Comparison of ENCODE assay signal across 13 cellular contexts in genomic region chr4:1331591-1332353, GRCh38. TPM values are rescaled to one million over a fixed set of nuclear protein-coding genes. Genes with fewer than 3 reads are reported as not detected.
DNase-seq lines count a peak whose midpoint lies in the region; ATAC-seq and TF ChIP-seq lines count a peak whose summit lies in the region.
"Had no signal": no experiment of that assay in that cellular context is flagged by ENCODE, and none has a peak within 500 bp of the region (broad histone marks: within the 10 kb centered on the region; RNA-seq: fewer than 3 reads in every experiment).

No MANE protein-coding gene starts in this region.

- peak overlapping the region in 6 of 7 donors; percentile 20 to 81 (median 78) for H3K27ac Mint-ChIP-seq in CD14-positive monocyte
- peak overlapping the region; percentile 50 to 99 (median 90) for H3K27ac Mint-ChIP-seq in CD8-positive, alpha-beta memory T cell
- H3K27ac Mint-ChIP-seq in naive thymus-derived CD4-positive, alpha-beta T cell = peak overlapping the region in 7 of 9 donors; percentile 39 to 94 (median 80)

- no peak overlapping the region for H3K4me3 ChIP-seq in CD8-positive, alpha-beta memory T cell (ENCODE audit: low read length)
- H3K4me3 ChIP-seq in body of pancreas = no peak overlapping the region
- no peak overlapping the region for H3K4me3 ChIP-seq in naive thymus-derived CD4-positive, alpha-beta T cell (ENCODE audit: low read length)
- H3K4me3 ChIP-seq in coronary artery = no peak overlapping the region
- H3K4me3 ChIP-seq in upper lobe of right lung = no peak overlapping the region
- H3K4me3 ChIP-seq: gastroesophageal sphincter, smooth muscle cell had no signal

- no peaks in the 10 kb centered on the region for H3K27me3 ChIP-seq in CD8-positive, alpha-beta memory T cell (ENCODE audit: insufficient read depth, low read length, poor library complexity, severe bottlenecking)
- H3K27me3 ChIP-seq in body of pancreas (no peaks in the 10 kb centered on the region), upper lobe of right lung (no peaks in the 10 kb centered on the region)
- H3K27me3 ChIP-seq in naive thymus-derived CD4-positive, alpha-beta T cell (ENCODE audit: control insufficient read depth in 2 of 2, insufficient read depth in 2 of 2, low read length in 2 of 2) = no peaks in the 10 kb centered on the region
- H3K27me3 ChIP-seq: gastroesophageal sphincter had no signal

- H3K27me3 Mint-ChIP-seq in CD14-positive monocyte (ENCODE audit: low read depth in 3 of 3) = peaks cover 0 to 4% (median 1%) of the 10 kb centered on the region in 3 donors
- H3K27me3 Mint-ChIP-seq in CD8-positive, alpha-beta memory T cell = no peaks in the 10 kb centered on the region
- H3K27me3 Mint-ChIP-seq in naive thymus-derived CD4-positive, alpha-beta T cell = no peaks in the 10 kb centered on the region

- H3K4me1 Mint-ChIP-seq in CD14-positive monocyte = peaks cover 22% of the 10 kb centered on the region
- H3K4me1 Mint-ChIP-seq in CD8-positive, alpha-beta memory T cell = peaks cover 31 to 46% (median 44%) of the 10 kb centered on the region in 3 donors
- H3K4me1 Mint-ChIP-seq in naive thymus-derived CD4-positive, alpha-beta T cell = peaks cover 23 to 41% (median 35%) of the 10 kb centered on the region in 7 donors

- 86 to 93% methylated on average over 14 to 19 of the region's 21 CpGs for WGBS in body of pancreas, 2 donors

- POLR2A ChIA-PET in CD8-positive, alpha-beta memory T cell (lab: Charles Lee) = no interaction called here
- POLR2A ChIA-PET in naive thymus-derived CD4-positive, alpha-beta T cell (lab: Charles Lee) = interaction anchor here (0.6 to 4.7 kb wide), 5 partner anchors 9 to 859 kb away, joined by 3 to 48 read pairs (median 3); partner anchors contain the start of genes CTBP1 and UVSSA

- H3K4me1 ChIP-seq in CD8-positive, alpha-beta memory T cell (ENCODE audit: insufficient read depth, low read length) = peaks cover 37% of the 10 kb centered on the region
- H3K4me1 ChIP-seq in body of pancreas (no peaks in the 10 kb centered on the region), upper lobe of right lung (no peaks in the 10 kb centered on the region)
- peaks cover 32 to 39% of the 10 kb centered on the region in 2 donors for H3K4me1 ChIP-seq in naive thymus-derived CD4-positive, alpha-beta T cell (ENCODE audit: control insufficient read depth in 2 of 2, insufficient read depth in 2 of 2, low read length in 2 of 2)

- no peak for DNase-seq in CD14-positive monocyte (ENCODE audit: low spot score)
- peak in 1 of 5 donors; percentile 33 for DNase-seq in CD8-positive, alpha-beta memory T cell
- no peak for DNase-seq in body of pancreas
- no peak for DNase-seq in naive thymus-derived CD4-positive, alpha-beta T cell
- no peak for DNase-seq in KBM-7
- no peak for DNase-seq in coronary artery (ENCODE audit: low spot score)
- no peak for DNase-seq in upper lobe of right lung
- DNase-seq in CD1c-positive myeloid dendritic cell (ENCODE audit: extremely low spot score) = no peak
- DNase-seq: NCI-H187 treated with DMSO at 0.1 percent for 48 hours, NCI-H524 treated with DMSO at 0.1 percent for 48 hours had no signal

- ATAC-seq in body of pancreas (peak; percentile 4), upper lobe of right lung (no peak)
- no peak for ATAC-seq in naive thymus-derived CD4-positive, alpha-beta T cell
- ATAC-seq: gastroesophageal sphincter had no signal

- H3K27ac ChIP-seq in CD8-positive, alpha-beta memory T cell (ENCODE audit: low read depth, low read length) = no peak overlapping the region
- H3K27ac ChIP-seq in body of pancreas = no peak overlapping the region
- peak overlapping the region; percentile 9 for H3K27ac ChIP-seq in naive thymus-derived CD4-positive, alpha-beta T cell (ENCODE audit: low read depth, low read length)
- peak overlapping the region in 1 of 2 donors; percentile 2 for H3K27ac ChIP-seq in coronary artery
- H3K27ac ChIP-seq in upper lobe of right lung = no peak overlapping the region
- H3K27ac ChIP-seq: gastroesophageal sphincter had no signal

- peaks cover 16 to 26% (median 20%) of the 10 kb centered on the region in 7 donors for H3K9me3 Mint-ChIP-seq in CD14-positive monocyte
- H3K9me3 Mint-ChIP-seq in CD8-positive, alpha-beta memory T cell = peaks cover 0 to 3% (median 0%) of the 10 kb centered on the region in 5 donors
- no peaks in the 10 kb centered on the region for H3K9me3 Mint-ChIP-seq in naive thymus-derived CD4-positive, alpha-beta T cell

- peaks cover 51 to 75% of the 10 kb centered on the region in 2 donors for H3K36me3 Mint-ChIP-seq in CD14-positive monocyte
- peaks cover 4 to 60% (median 12%) of the 10 kb centered on the region in 3 donors for H3K36me3 Mint-ChIP-seq in CD8-positive, alpha-beta memory T cell
- peaks cover 4 to 33% (median 18%) of the 10 kb centered on the region in 5 donors for H3K36me3 Mint-ChIP-seq in naive thymus-derived CD4-positive, alpha-beta T cell

- in situ Hi-C loops in KBM-7 (cut with MboI; ENCODE audit: low pct_unique_long_range_greater_than_20kb, low sequenced_read_pairs) = no loop called here

- CTCF ChIA-PET in CD8-positive, alpha-beta memory T cell (lab: Charles Lee) = interaction anchor here (0.6 to 1.8 kb wide), 2 partner anchors 14 to 15 kb away, joined by 6 to 8 read pairs; partner anchors contain the start of gene UVSSA
- CTCF ChIA-PET in naive thymus-derived CD4-positive, alpha-beta T cell (lab: Charles Lee) = interaction anchor here (0.9 kb wide), 1 partner anchor 18 kb away, joined by 3 read pairs; no protein-coding TSS in a partner anchor

- TF ChIP-seq CTCF in CD14-positive monocyte (IDR thresholded peaks at IDR 0.05) (no peak), body of pancreas (IDR thresholded peaks at IDR 0.05) (no peak), coronary artery (IDR thresholded peaks at IDR 0.05) (no peak), upper lobe of right lung (IDR thresholded peaks at IDR 0.05) (no peak)

- TF ChIP-seq POLR2A in body of pancreas (IDR thresholded peaks at IDR 0.05) = no peak

- H3K36me3 ChIP-seq in CD8-positive, alpha-beta memory T cell (ENCODE audit: insufficient read depth, low read length) = peaks cover 12% of the 10 kb centered on the region
- H3K36me3 ChIP-seq in body of pancreas (replicated peaks in 1 of 2; ENCODE audit: insufficient read depth in 1 of 2, low read depth in 2 of 2) (peaks cover 0 to 28% of the 10 kb centered on the region in 2 donors), upper lobe of right lung (peaks cover 39% of the 10 kb centered on the region)
- peaks cover 4 to 59% (median 5%) of the 10 kb centered on the region in 3 experiments for H3K36me3 ChIP-seq in naive thymus-derived CD4-positive, alpha-beta T cell (ENCODE audit: control insufficient read depth in 2 of 3, insufficient read depth in 3 of 3, low read length in 3 of 3)

- H3K9me3 ChIP-seq in CD8-positive, alpha-beta memory T cell (ENCODE audit: low read length) = no peaks in the 10 kb centered on the region
- H3K9me3 ChIP-seq in body of pancreas (no peaks in the 10 kb centered on the region), upper lobe of right lung (no peaks in the 10 kb centered on the region)
- H3K9me3 ChIP-seq in naive thymus-derived CD4-positive, alpha-beta T cell (ENCODE audit: control insufficient read depth in 2 of 3, low read length in 3 of 3) = no peaks in the 10 kb centered on the region
- H3K9me3 ChIP-seq: gastroesophageal sphincter had no signal

- intact Hi-C loops in CD14-positive monocyte (cut with micrococcal nuclease) (no loop called here), body of pancreas (cut with DNase I) (no loop called here), upper lobe of right lung (cut with DNase I) (no loop called here)
- intact Hi-C loops in naive thymus-derived CD4-positive, alpha-beta T cell (cut with micrococcal nuclease) = loop anchor here (2.0 kb wide), 2 partner anchors 15 to 21 kb away; partner anchors contain the start of gene UVSSA (in 1 of the 2)

- no peak overlapping the region for H3K4me3 Mint-ChIP-seq in CD14-positive monocyte
- peak overlapping the region in 5 of 7 donors; percentile 27 to 67 (median 39) for H3K4me3 Mint-ChIP-seq in CD8-positive, alpha-beta memory T cell
- peak overlapping the region in 9 of 10 donors; percentile 12 to 77 (median 42) for H3K4me3 Mint-ChIP-seq in naive thymus-derived CD4-positive, alpha-beta T cell
- H3K4me3 Mint-ChIP-seq: activated T-helper 1 cell treated with anti-CD3 and anti-CD28 coated beads, Interleukin-12 subunit alpha, Interleukin-12 subunit beta, Interleukin-2, Interleukin-4 antibody, amounts not matched to agents 30 ng/mL and 10 ng/mL and 1 ng/mL, durations not matched to agents 14 hours and 24 hours and 36 hours had no signal

RNA-seq across cellular contexts. Expression of gene UVSSA, which starts 15.2 kb away (rescaled TPM):
- 1 to 10 TPM; 2.6 to 4.8 TPM for polyA plus RNA-seq in CD14-positive monocyte
- total RNA-seq in CD8-positive, alpha-beta memory T cell = 10 to 100 TPM; 16.8 to 19.0 TPM
- polyA plus RNA-seq in CD8-positive, alpha-beta memory T cell = 6.9 TPM
- total RNA-seq in body of pancreas (10 to 100 TPM; 18.2 to 26.0 TPM), upper lobe of right lung (28.3 TPM)
- total RNA-seq in naive thymus-derived CD4-positive, alpha-beta T cell = 10 to 100 TPM; 29.5 to 44.1 (median 39.7) TPM
- polyA plus RNA-seq in naive thymus-derived CD4-positive, alpha-beta T cell = 1 to 10 TPM; 3.2 to 9.1 TPM

RNA-seq across cellular contexts. Expression of gene MAEA, which starts 42.1 kb away (rescaled TPM):
- polyA plus RNA-seq in CD14-positive monocyte = 10 to 100 TPM; 34.3 to 37.7 TPM
- 10 to 100 TPM; 59.4 to 63.8 TPM for total RNA-seq in CD8-positive, alpha-beta memory T cell
- polyA plus RNA-seq in CD8-positive, alpha-beta memory T cell = 75.3 TPM
- 10 to 100 TPM; 68.7 to 88.0 TPM for total RNA-seq in body of pancreas
- total RNA-seq in naive thymus-derived CD4-positive, alpha-beta T cell = 10 to 100 TPM; 56.2 to 92.2 (median 79.4) TPM
- 10 to 100 TPM; 45.3 to 88.5 TPM for polyA plus RNA-seq in naive thymus-derived CD4-positive, alpha-beta T cell
- total RNA-seq in upper lobe of right lung = 63.2 TPM

Comparison
In these comparisons a context has a peak if more than half of its experiments do, and no peak if none do; other contexts are left out.
1. H3K4me3 Mint-ChIP-seq: peak in CD8-positive, alpha-beta memory T cell (5 of 7) and naive thymus-derived CD4-positive, alpha-beta T cell (9 of 10); none in CD14-positive monocyte (0 of 2).
2. intact Hi-C loops: an anchor here in naive thymus-derived CD4-positive, alpha-beta T cell (2.0 kb wide); none called in CD14-positive monocyte, body of pancreas and upper lobe of right lung.
3. Peak in every context shown above with its lines, with median percentiles within 50 percentile points of each other: H3K27ac Mint-ChIP-seq.